17 cellular contexts compared by ENCODE assay signal in the genomic region with DNA sequence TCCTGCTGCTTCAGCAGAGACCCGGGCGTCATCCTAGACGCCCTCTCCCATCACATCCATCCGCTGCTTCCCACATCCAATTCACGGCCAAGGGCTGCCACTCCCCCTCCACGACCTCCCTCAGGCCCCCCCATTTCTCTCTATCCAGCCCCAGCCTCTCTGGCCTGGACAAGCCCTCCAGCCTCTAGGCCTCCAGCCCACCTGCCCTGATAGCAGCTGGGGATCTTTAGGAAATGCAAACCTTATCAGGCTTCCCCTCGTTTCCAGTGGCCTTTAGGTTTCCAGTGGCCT. TPM values are rescaled to one million over a fixed set of nuclear protein-coding genes. Genes with fewer than 3 reads are reported as not detected.
A peak's percentile ranks its signal among the peaks of the same experiment; 100 is the strongest.
DNase-seq lines count a peak whose midpoint lies in the region; ATAC-seq and TF ChIP-seq lines count a peak whose summit lies in the region.
"Had no signal": no experiment of that assay in that cellular context is flagged by ENCODE, and none has a peak within 500 bp of the region (broad histone marks: within the 10 kb centered on the region; RNA-seq: fewer than 3 reads in every experiment).

No MANE protein-coding gene starts in this region.

- no peak overlapping the region for H2BK15ac ChIP-seq in H9 (ENCODE audit: low read depth, low read length)

- H3K14ac ChIP-seq in H9 (ENCODE audit: insufficient read depth, low read length): peak overlapping the region; percentile 41; the same call in 1 of the 2 replicates

- no peak overlapping the region for H3K4me3 Mint-ChIP-seq in H9
- H3K4me3 Mint-ChIP-seq in T-helper 17 cell: no peak overlapping the region
- H3K4me3 Mint-ChIP-seq in endothelial cell (ENCODE audit: unreplicated experiment): no peak overlapping the region
- H3K4me3 Mint-ChIP-seq: CD4-positive, alpha-beta T cell had no signal

- H3K4me1 ChIP-seq in H9 (ENCODE audit: insufficient read depth, low read length): no peaks in the 10 kb centered on the region
- peaks cover 23% of the 10 kb centered on the region for H3K4me1 ChIP-seq in osteoblast (ENCODE audit: insufficient read depth, low read length)
- H3K4me1 ChIP-seq: Caco-2 had no signal

- peaks cover 4% of the 10 kb centered on the region for H3K36me3 ChIP-seq in osteoblast (ENCODE audit: insufficient read depth, low read length)

- H2BK120ac ChIP-seq in H9 (ENCODE audit: low read depth, low read length, poor library complexity, severe bottlenecking): no peak overlapping the region

- no peak for ATAC-seq in T-helper 17 cell
- ATAC-seq in left lobe of liver: no peak
- ATAC-seq: K562 had no signal

- H3K4me1 Mint-ChIP-seq in H9: peaks cover 0 to 5% of the 10 kb centered on the region in 2 experiments; a peak in 1 of 4 replicates
- H3K4me1 Mint-ChIP-seq in T-helper 17 cell: peaks cover 24% of the 10 kb centered on the region
- peaks cover 11% of the 10 kb centered on the region for H3K4me1 Mint-ChIP-seq in endothelial cell (ENCODE audit: unreplicated experiment)

- H4K8ac ChIP-seq in H9 (replicated peaks; ENCODE audit: insufficient read length, low read depth, low read length): no peak overlapping the region

- no peak overlapping the region for H3T11ph ChIP-seq in H9 (ENCODE audit: low read length)

- H3K4me3 ChIP-seq in osteoblast (ENCODE audit: insufficient read depth, low read length): no peak overlapping the region
- H3K4me3 ChIP-seq: GM23248, K562 had no signal

- peaks cover 0 to 4% (median 2%) of the 10 kb centered on the region in 3 experiments; a peak in 3 of 7 replicates for H3K36me3 Mint-ChIP-seq in H9 (ENCODE audit: insufficient read depth in 1 of 3, low read depth in 3 of 3)
- peaks cover 8% of the 10 kb centered on the region for H3K36me3 Mint-ChIP-seq in T-helper 17 cell (ENCODE audit: low read depth)
- H3K36me3 Mint-ChIP-seq in endothelial cell (ENCODE audit: low read depth, unreplicated experiment): peaks cover 4% of the 10 kb centered on the region

- H2BK20ac ChIP-seq in H9 (ENCODE audit: low read depth, low read length, poor library complexity, severe bottlenecking): no peak overlapping the region

- H2BK12ac ChIP-seq in H9 (ENCODE audit: insufficient read length, low read depth, low read length): no peak overlapping the region

- no peak overlapping the region for H2AK5ac ChIP-seq in H9 (ENCODE audit: insufficient read length, low read length)

- H3K9me3 Mint-ChIP-seq in H9: no peaks in the 10 kb centered on the region
- no peaks in the 10 kb centered on the region for H3K9me3 Mint-ChIP-seq in endothelial cell (ENCODE audit: unreplicated experiment)
- H3K9me3 Mint-ChIP-seq: CD4-positive, alpha-beta T cell had no signal

- no CpG with 5 or more reads among the region's 7 CpGs for WGBS in H9 (ENCODE audit: extremely low coverage, insufficient read length, low lambda C conversion rate)

- H3K4me2 ChIP-seq in H9 (ENCODE audit: insufficient read depth, insufficient read length, low read length) (no peak overlapping the region), osteoblast (ENCODE audit: insufficient read depth, low read length) (no peak overlapping the region)

- H3K27ac Mint-ChIP-seq in H9 (peak overlapping the region in 2 of 3 experiments; percentile 53 to 63; a peak in 1 of 7 replicates), T-helper 17 cell (peak overlapping the region; percentile 82), endothelial cell (ENCODE audit: unreplicated experiment) (no peak overlapping the region)
- H3K27ac Mint-ChIP-seq: CD4-positive, alpha-beta T cell had no signal

- no peak overlapping the region for H3K18ac ChIP-seq in H9 (ENCODE audit: insufficient read length, low read depth, low read length)

- no peaks in the 10 kb centered on the region for H3K23me2 ChIP-seq in H9 (ENCODE audit: insufficient read length, low read depth, low read length, poor library complexity, severe bottlenecking)

- H3K9me3 ChIP-seq in H9 (ENCODE audit: control insufficient read depth, low read depth, low read length) (no peaks in the 10 kb centered on the region), T-helper 17 cell (ENCODE audit: control insufficient read depth, low read length, poor library complexity, severe bottlenecking) (no peaks in the 10 kb centered on the region), osteoblast (ENCODE audit: low read depth, low read length) (no peaks in the 10 kb centered on the region)
- H3K9me3 ChIP-seq: BE2C, Caco-2 had no signal

- DNase-seq in H9: no peak
- DNase-seq in T-helper 17 cell: no peak
- DNase-seq in left lobe of liver (ENCODE audit: low spot score): peak; percentile 33
- DNase-seq in osteoblast (ENCODE audit: insufficient read length, low spot score, missing footprints): peak; percentile 26
- no peak for DNase-seq in CD1c-positive myeloid dendritic cell (ENCODE audit: extremely low spot score)
- no peak for DNase-seq in endothelial cell (ENCODE audit: low spot score)
- DNase-seq in activated CD4-positive, CD25-positive, alpha-beta regulatory T cell treated with anti-CD3 and anti-CD28 coated beads, Interleukin-2, amount 50 U/mL, for 72 hours: no peak
- DNase-seq in GDM1 (lab: John Stamatoyannopoulos, UW): no peak
- DNase-seq: BE2C, C1 segment of cervical spinal cord, GM23248, HCEC 1CT, IMR-90 had no signal

- no peak overlapping the region for H3K27ac ChIP-seq in H9 (ENCODE audit: insufficient read length, low read depth, low read length)
- H3K27ac ChIP-seq in osteoblast (ENCODE audit: low read depth, low read length): no peak overlapping the region
- H3K27ac ChIP-seq: GM23248, HL-60 had no signal

- H2BK5ac ChIP-seq in H9 (ENCODE audit: insufficient read length, low read length): no peak overlapping the region

- no peak overlapping the region for H3K9ac ChIP-seq in H9 (ENCODE audit: extremely low read depth, insufficient read length, low read length)
- H3K9ac ChIP-seq: GM23248 had no signal

- no peak overlapping the region for H3K56ac ChIP-seq in H9 (ENCODE audit: insufficient read length, low read depth, low read length)

- no peaks in the 10 kb centered on the region for H4K20me1 ChIP-seq in H9 (ENCODE audit: control insufficient read depth, insufficient read depth, insufficient read length)
- H4K20me1 ChIP-seq in osteoblast (ENCODE audit: insufficient read depth, low read length): peaks cover 4% of the 10 kb centered on the region

- no peak overlapping the region for H4K5ac ChIP-seq in H9 (ENCODE audit: insufficient read length, low read depth, low read length)

- H3K79me1 ChIP-seq in H9 (ENCODE audit: insufficient read depth, low read depth, low read length, poor library complexity, severe bottlenecking): no peaks in the 10 kb centered on the region

- no peak overlapping the region for H2AFZ ChIP-seq in H9 (ENCODE audit: low read length)
- no peak overlapping the region for H2AFZ ChIP-seq in osteoblast (ENCODE audit: low read length)
- H2AFZ ChIP-seq: GM23248 had no signal

- no peak overlapping the region for H3K23ac ChIP-seq in H9 (ENCODE audit: insufficient read length, low read depth, low read length)

- no peaks in the 10 kb centered on the region for H3K27me3 ChIP-seq in H9 (ENCODE audit: insufficient read depth, low read length)
- H3K27me3 ChIP-seq in osteoblast (ENCODE audit: insufficient read depth, low read length): no peaks in the 10 kb centered on the region
- H3K27me3 ChIP-seq: BE2C had no signal

- no peak overlapping the region for H4K91ac ChIP-seq in H9 (ENCODE audit: insufficient read length, low read depth, low read length)

- no peaks in the 10 kb centered on the region for H3K79me2 ChIP-seq in H9 (ENCODE audit: insufficient read depth, low read length)
- peaks cover 2% of the 10 kb centered on the region for H3K79me2 ChIP-seq in osteoblast (ENCODE audit: insufficient read depth, low read length)

- TF ChIP-seq CTCF in H9 (conservative IDR thresholded peaks at IDR 0.05) (no peak), osteoblast (IDR thresholded peaks at IDR 0.05; ENCODE audit: extremely low read depth, low read depth, low read length) (no peak), endothelial cell (IDR thresholded peaks at IDR 0.05; ENCODE audit: unreplicated experiment) (no peak)

- no peak overlapping the region for H3K4ac ChIP-seq in H9 (ENCODE audit: low read depth, low read length)

- no peaks in the 10 kb centered on the region for H3K27me3 Mint-ChIP-seq in H9 (ENCODE audit: low read depth)
- no peaks in the 10 kb centered on the region for H3K27me3 Mint-ChIP-seq in T-helper 17 cell
- H3K27me3 Mint-ChIP-seq in endothelial cell (ENCODE audit: unreplicated experiment): peaks cover 7% of the 10 kb centered on the region
- H3K27me3 Mint-ChIP-seq: CD4-positive, alpha-beta T cell had no signal

RNA-seq across cellular contexts. Expression of gene PEPD, which starts 51.6 kb away (rescaled TPM):
- total RNA-seq in H9 (2021) (52.2 and 52.8 TPM in 2 replicates), T-helper 17 cell (10 to 100 TPM; 38.5 to 41.4 TPM), left lobe of liver (201 TPM), osteoblast (82.8 and 87.9 TPM in 2 replicates), endothelial cell (ENCODE audit: unreplicated experiment) (40.5 TPM)

Comparison
In these comparisons a context has a peak if more than half of its experiments do, and no peak if none do; other contexts are left out.
1. DNase-seq: peak in left lobe of liver (single experiment) and osteoblast (single experiment); none in H9 (single experiment), T-helper 17 cell (0 of 3), CD1c-positive myeloid dendritic cell (single experiment), endothelial cell (single experiment), activated CD4-positive, CD25-positive, alpha-beta regulatory T cell treated with anti-CD3 and anti-CD28 coated beads, Interleukin-2, amount 50 U/mL, for 72 hours (single experiment) and GDM1 (single experiment).